Comparison of ENCODE assay signal across 1 cellular context in the genomic region with DNA sequence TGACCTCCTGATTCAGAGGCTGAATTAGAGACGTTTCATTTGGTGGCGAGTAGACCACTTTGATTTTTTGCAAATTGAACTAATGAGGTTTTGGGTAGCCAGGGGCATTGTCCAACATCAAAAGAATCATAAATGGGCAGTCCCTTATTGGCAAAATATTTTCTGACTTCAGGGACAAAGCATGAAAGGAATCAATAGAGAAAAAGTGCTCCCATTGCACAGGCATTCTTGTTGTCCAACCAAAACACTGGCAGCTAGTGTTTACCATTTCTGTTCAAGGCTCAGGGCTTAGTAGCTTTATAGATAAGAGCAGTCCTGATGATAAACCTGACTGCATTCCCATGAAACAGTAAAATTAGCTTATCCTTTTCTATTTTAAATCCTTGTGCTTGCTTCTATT.
TF ChIP-seq lines count a peak whose summit lies in the region.

No MANE protein-coding gene starts in this region.

TF ChIP-seq in HepG2, 621 proteins besides CTCF, POLR2A, EP300 and RAD21 (continued from another document and continues in another):
- TF ChIP-seq, protein P1, sequence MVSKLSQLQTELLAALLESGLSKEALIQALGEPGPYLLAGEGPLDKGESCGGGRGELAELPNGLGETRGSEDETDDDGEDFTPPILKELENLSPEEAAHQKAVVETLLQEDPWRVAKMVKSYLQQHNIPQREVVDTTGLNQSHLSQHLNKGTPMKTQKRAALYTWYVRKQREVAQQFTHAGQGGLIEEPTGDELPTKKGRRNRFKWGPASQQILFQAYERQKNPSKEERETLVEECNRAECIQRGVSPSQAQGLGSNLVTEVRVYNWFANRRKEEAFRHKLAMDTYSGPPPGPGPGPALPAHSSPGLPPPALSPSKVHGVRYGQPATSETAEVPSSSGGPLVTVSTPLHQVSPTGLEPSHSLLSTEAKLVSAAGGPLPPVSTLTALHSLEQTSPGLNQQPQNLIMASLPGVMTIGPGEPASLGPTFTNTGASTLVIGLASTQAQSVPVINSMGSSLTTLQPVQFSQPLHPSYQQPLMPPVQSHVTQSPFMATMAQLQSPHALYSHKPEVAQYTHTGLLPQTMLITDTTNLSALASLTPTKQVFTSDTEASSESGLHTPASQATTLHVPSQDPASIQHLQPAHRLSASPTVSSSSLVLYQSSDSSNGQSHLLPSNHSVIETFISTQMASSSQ (IDR thresholded peaks at IDR 0.05; ENCODE audit: low read depth): no peak
- TF ChIP-seq, protein P1 (CRISPR knock-in tag; IDR thresholded peaks at IDR 0.05; ENCODE audit: borderline replicate concordance): peak; percentile 81; the same call in 1 of the 2 replicates
- TF ChIP-seq, protein P2, sequence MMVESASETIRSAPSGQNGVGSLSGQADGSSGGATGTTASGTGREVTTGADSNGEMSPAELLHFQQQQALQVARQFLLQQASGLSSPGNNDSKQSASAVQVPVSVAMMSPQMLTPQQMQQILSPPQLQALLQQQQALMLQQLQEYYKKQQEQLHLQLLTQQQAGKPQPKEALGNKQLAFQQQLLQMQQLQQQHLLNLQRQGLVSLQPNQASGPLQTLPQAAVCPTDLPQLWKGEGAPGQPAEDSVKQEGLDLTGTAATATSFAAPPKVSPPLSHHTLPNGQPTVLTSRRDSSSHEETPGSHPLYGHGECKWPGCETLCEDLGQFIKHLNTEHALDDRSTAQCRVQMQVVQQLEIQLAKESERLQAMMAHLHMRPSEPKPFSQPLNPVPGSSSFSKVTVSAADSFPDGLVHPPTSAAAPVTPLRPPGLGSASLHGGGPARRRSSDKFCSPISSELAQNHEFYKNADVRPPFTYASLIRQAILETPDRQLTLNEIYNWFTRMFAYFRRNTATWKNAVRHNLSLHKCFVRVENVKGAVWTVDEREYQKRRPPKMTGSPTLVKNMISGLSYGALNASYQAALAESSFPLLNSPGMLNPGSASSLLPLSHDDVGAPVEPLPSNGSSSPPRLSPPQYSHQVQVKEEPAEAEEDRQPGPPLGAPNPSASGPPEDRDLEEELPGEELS (CRISPR knock-in tag; IDR thresholded peaks at IDR 0.05): peak; percentile 91
- no peak for TF ChIP-seq ZNF780A (CRISPR knock-in tag; IDR thresholded peaks at IDR 0.05)
- TF ChIP-seq PAWR (CRISPR knock-in tag; IDR thresholded peaks at IDR 0.05; ENCODE audit: borderline replicate concordance): no peak
- TF ChIP-seq GLI4 (CRISPR knock-in tag; IDR thresholded peaks at IDR 0.05; ENCODE audit: borderline replicate concordance): no peak
- TF ChIP-seq, protein P3, sequence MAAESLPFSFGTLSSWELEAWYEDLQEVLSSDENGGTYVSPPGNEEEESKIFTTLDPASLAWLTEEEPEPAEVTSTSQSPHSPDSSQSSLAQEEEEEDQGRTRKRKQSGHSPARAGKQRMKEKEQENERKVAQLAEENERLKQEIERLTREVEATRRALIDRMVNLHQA (CRISPR knock-in tag; IDR thresholded peaks at IDR 0.05): no peak
- TF ChIP-seq NFKBIZ (CRISPR knock-in tag; IDR thresholded peaks at IDR 0.05): no peak
- TF ChIP-seq ZNF616 (CRISPR knock-in tag; IDR thresholded peaks at IDR 0.05; ENCODE audit: low read depth): no peak
- TF ChIP-seq, protein P4, sequence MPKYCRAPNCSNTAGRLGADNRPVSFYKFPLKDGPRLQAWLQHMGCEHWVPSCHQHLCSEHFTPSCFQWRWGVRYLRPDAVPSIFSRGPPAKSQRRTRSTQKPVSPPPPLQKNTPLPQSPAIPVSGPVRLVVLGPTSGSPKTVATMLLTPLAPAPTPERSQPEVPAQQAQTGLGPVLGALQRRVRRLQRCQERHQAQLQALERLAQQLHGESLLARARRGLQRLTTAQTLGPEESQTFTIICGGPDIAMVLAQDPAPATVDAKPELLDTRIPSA (CRISPR knock-in tag; IDR thresholded peaks at IDR 0.05; ENCODE audit: borderline replicate concordance): no peak
- TF ChIP-seq MED13 (CRISPR knock-in tag; IDR thresholded peaks at IDR 0.05): peak; percentile 45; the same call in 1 of the 2 replicates
- no peak for TF ChIP-seq ZFX (CRISPR knock-in tag; IDR thresholded peaks at IDR 0.05; ENCODE audit: low read depth)
- TF ChIP-seq, protein P5, sequence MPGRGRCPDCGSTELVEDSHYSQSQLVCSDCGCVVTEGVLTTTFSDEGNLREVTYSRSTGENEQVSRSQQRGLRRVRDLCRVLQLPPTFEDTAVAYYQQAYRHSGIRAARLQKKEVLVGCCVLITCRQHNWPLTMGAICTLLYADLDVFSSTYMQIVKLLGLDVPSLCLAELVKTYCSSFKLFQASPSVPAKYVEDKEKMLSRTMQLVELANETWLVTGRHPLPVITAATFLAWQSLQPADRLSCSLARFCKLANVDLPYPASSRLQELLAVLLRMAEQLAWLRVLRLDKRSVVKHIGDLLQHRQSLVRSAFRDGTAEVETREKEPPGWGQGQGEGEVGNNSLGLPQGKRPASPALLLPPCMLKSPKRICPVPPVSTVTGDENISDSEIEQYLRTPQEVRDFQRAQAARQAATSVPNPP (CRISPR knock-in tag; IDR thresholded peaks at IDR 0.05): no peak
- no peak for TF ChIP-seq ZNF713 (CRISPR knock-in tag; IDR thresholded peaks at IDR 0.05)
- TF ChIP-seq, protein P6, sequence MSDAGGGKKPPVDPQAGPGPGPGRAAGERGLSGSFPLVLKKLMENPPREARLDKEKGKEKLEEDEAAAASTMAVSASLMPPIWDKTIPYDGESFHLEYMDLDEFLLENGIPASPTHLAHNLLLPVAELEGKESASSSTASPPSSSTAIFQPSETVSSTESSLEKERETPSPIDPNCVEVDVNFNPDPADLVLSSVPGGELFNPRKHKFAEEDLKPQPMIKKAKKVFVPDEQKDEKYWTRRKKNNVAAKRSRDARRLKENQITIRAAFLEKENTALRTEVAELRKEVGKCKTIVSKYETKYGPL (CRISPR knock-in tag; IDR thresholded peaks at IDR 0.05): no peak
- TF ChIP-seq ZNF781 (CRISPR knock-in tag; IDR thresholded peaks at IDR 0.05; ENCODE audit: borderline replicate concordance, not compliant biosample characterization): no peak
- no peak for TF ChIP-seq RBM39 (IDR thresholded peaks at IDR 0.05; ENCODE audit: low read depth, low read length, poor library complexity, severe bottlenecking)
- TF ChIP-seq, protein P7, sequence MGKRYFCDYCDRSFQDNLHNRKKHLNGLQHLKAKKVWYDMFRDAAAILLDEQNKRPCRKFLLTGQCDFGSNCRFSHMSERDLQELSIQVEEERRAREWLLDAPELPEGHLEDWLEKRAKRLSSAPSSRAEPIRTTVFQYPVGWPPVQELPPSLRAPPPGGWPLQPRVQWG (CRISPR knock-in tag; IDR thresholded peaks at IDR 0.05; ENCODE audit: borderline replicate concordance, low read depth): no peak
- no peak for TF ChIP-seq ZFP37 (CRISPR knock-in tag; IDR thresholded peaks at IDR 0.05; ENCODE audit: borderline replicate concordance)
- peak; percentile 58; the same call in 1 of the 2 replicates for TF ChIP-seq GFI1 (CRISPR knock-in tag; IDR thresholded peaks at IDR 0.05; ENCODE audit: borderline replicate concordance)
- no peak for TF ChIP-seq ZNF10 (CRISPR knock-in tag; IDR thresholded peaks at IDR 0.05; ENCODE audit: borderline replicate concordance, low read depth)
- no peak for TF ChIP-seq DMAP1 (CRISPR knock-in tag; IDR thresholded peaks at IDR 0.05)
- no peak for TF ChIP-seq ZNF296 (CRISPR knock-in tag; conservative IDR thresholded peaks at IDR 0.05)
- TF ChIP-seq MAFF (IDR thresholded peaks at IDR 0.05; ENCODE audit: low read depth, low read length): no peak
- TF ChIP-seq ARNTL (CRISPR knock-in tag; IDR thresholded peaks at IDR 0.05): no peak
- TF ChIP-seq, protein P8, sequence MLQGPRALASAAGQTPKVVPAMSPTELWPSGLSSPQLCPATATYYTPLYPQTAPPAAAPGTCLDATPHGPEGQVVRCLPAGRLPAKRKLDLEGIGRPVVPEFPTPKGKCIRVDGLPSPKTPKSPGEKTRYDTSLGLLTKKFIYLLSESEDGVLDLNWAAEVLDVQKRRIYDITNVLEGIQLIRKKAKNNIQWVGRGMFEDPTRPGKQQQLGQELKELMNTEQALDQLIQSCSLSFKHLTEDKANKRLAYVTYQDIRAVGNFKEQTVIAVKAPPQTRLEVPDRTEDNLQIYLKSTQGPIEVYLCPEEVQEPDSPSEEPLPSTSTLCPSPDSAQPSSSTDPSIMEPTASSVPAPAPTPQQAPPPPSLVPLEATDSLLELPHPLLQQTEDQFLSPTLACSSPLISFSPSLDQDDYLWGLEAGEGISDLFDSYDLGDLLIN (CRISPR knock-in tag; IDR thresholded peaks at IDR 0.05; ENCODE audit: borderline replicate concordance): no peak
- no peak for TF ChIP-seq FOXC1 (CRISPR knock-in tag; IDR thresholded peaks at IDR 0.05; ENCODE audit: borderline replicate concordance)
- TF ChIP-seq TEAD3 (CRISPR knock-in tag; optimal IDR thresholded peaks at IDR 0.05; ENCODE audit: borderline replicate concordance): peak; percentile 84
- TF ChIP-seq SIN3A (IDR thresholded peaks at IDR 0.05; ENCODE audit: borderline replicate concordance, low read depth, low read length): no peak
- no peak for TF ChIP-seq ZFY (CRISPR knock-in tag; IDR thresholded peaks at IDR 0.05)
- TF ChIP-seq, protein P9, sequence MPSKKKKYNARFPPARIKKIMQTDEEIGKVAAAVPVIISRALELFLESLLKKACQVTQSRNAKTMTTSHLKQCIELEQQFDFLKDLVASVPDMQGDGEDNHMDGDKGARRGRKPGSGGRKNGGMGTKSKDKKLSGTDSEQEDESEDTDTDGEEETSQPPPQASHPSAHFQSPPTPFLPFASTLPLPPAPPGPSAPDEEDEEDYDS (CRISPR knock-in tag; IDR thresholded peaks at IDR 0.05): no peak
- TF ChIP-seq ATF7-NPFF (CRISPR knock-in tag; IDR thresholded peaks at IDR 0.05; ENCODE audit: low read depth): no peak
- peak; percentile 49; the same call in 1 of the 2 replicates for TF ChIP-seq ZMYM3 (CRISPR knock-in tag; IDR thresholded peaks at IDR 0.05)
- TF ChIP-seq ZSCAN21 (CRISPR knock-in tag; IDR thresholded peaks at IDR 0.05; ENCODE audit: borderline replicate concordance): no peak
- TF ChIP-seq SIN3B (IDR thresholded peaks at IDR 0.05; ENCODE audit: low read length): no peak
- no peak for TF ChIP-seq ZNF274 (CRISPR knock-in tag; IDR thresholded peaks at IDR 0.05)
- TF ChIP-seq, protein P10, sequence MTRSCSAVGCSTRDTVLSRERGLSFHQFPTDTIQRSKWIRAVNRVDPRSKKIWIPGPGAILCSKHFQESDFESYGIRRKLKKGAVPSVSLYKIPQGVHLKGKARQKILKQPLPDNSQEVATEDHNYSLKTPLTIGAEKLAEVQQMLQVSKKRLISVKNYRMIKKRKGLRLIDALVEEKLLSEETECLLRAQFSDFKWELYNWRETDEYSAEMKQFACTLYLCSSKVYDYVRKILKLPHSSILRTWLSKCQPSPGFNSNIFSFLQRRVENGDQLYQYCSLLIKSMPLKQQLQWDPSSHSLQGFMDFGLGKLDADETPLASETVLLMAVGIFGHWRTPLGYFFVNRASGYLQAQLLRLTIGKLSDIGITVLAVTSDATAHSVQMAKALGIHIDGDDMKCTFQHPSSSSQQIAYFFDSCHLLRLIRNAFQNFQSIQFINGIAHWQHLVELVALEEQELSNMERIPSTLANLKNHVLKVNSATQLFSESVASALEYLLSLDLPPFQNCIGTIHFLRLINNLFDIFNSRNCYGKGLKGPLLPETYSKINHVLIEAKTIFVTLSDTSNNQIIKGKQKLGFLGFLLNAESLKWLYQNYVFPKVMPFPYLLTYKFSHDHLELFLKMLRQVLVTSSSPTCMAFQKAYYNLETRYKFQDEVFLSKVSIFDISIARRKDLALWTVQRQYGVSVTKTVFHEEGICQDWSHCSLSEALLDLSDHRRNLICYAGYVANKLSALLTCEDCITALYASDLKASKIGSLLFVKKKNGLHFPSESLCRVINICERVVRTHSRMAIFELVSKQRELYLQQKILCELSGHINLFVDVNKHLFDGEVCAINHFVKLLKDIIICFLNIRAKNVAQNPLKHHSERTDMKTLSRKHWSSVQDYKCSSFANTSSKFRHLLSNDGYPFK (CRISPR knock-in tag; IDR thresholded peaks at IDR 0.05; ENCODE audit: borderline replicate concordance): no peak
- TF ChIP-seq, protein P11, sequence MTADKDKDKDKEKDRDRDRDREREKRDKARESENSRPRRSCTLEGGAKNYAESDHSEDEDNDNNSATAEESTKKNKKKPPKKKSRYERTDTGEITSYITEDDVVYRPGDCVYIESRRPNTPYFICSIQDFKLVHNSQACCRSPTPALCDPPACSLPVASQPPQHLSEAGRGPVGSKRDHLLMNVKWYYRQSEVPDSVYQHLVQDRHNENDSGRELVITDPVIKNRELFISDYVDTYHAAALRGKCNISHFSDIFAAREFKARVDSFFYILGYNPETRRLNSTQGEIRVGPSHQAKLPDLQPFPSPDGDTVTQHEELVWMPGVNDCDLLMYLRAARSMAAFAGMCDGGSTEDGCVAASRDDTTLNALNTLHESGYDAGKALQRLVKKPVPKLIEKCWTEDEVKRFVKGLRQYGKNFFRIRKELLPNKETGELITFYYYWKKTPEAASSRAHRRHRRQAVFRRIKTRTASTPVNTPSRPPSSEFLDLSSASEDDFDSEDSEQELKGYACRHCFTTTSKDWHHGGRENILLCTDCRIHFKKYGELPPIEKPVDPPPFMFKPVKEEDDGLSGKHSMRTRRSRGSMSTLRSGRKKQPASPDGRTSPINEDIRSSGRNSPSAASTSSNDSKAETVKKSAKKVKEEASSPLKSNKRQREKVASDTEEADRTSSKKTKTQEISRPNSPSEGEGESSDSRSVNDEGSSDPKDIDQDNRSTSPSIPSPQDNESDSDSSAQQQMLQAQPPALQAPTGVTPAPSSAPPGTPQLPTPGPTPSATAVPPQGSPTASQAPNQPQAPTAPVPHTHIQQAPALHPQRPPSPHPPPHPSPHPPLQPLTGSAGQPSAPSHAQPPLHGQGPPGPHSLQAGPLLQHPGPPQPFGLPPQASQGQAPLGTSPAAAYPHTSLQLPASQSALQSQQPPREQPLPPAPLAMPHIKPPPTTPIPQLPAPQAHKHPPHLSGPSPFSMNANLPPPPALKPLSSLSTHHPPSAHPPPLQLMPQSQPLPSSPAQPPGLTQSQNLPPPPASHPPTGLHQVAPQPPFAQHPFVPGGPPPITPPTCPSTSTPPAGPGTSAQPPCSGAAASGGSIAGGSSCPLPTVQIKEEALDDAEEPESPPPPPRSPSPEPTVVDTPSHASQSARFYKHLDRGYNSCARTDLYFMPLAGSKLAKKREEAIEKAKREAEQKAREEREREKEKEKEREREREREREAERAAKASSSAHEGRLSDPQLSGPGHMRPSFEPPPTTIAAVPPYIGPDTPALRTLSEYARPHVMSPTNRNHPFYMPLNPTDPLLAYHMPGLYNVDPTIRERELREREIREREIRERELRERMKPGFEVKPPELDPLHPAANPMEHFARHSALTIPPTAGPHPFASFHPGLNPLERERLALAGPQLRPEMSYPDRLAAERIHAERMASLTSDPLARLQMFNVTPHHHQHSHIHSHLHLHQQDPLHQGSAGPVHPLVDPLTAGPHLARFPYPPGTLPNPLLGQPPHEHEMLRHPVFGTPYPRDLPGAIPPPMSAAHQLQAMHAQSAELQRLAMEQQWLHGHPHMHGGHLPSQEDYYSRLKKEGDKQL (CRISPR knock-in tag; IDR thresholded peaks at IDR 0.05; ENCODE audit: low read depth): no peak
- no peak for TF ChIP-seq NONO (IDR thresholded peaks at IDR 0.05)
- TF ChIP-seq NONO (CRISPR knock-in tag; conservative IDR thresholded peaks at IDR 0.05): no peak
